Comparison of ENCODE assay signal across 1 cellular context in the genomic region with DNA sequence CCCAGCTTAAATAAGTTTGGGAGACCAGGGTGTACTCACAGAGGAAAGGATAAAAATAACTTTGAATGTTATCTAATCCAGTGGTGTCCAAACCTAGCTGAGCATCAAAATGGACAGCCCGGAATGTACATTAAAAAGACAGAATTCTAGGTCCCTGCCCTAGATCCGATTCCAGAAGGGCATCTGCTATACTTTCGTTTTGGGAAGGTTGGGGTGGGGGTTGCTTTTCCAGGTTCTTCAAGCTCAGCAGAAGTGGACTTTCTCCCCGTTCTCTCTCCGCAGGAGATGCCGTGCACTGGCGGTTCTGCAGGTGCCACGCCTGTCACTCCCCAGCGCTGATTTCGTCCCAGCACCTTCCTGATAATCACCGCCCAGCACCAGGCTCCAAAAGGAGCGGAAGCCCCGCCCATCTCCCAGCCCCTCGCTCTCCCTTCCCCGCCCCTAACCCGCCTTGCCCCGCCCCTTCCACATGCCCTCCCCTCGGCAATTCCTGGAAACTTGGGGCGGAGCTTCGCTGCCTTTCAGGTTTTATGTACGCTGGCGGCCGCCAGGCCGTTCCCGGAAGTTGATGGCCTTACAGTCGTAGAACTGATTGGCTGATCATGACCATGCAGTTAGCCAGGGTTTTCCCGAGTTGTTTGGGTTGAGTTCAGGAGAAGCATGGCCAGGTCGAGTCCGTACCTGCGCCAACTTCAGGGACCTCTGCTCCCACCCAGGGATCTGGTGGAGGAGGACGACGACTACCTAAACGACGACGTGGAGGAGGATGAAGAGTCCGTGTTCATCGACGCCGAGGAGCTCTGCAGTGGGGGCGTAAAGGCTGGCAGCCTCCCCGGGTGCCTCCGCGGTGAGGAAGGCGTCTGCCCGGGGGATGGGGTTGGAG.
TF ChIP-seq lines count a peak whose summit lies in the region.

A gene (plus strand): TSS at position 550 of the 883 bp plus-strand sequence. CDS start 111 bp downstream, at position 661.

TF ChIP-seq in WTC11, 78 proteins besides CTCF, POLR2A, EP300 and RAD21 (continued from another document and continues in another):
- TF ChIP-seq, protein P1, sequence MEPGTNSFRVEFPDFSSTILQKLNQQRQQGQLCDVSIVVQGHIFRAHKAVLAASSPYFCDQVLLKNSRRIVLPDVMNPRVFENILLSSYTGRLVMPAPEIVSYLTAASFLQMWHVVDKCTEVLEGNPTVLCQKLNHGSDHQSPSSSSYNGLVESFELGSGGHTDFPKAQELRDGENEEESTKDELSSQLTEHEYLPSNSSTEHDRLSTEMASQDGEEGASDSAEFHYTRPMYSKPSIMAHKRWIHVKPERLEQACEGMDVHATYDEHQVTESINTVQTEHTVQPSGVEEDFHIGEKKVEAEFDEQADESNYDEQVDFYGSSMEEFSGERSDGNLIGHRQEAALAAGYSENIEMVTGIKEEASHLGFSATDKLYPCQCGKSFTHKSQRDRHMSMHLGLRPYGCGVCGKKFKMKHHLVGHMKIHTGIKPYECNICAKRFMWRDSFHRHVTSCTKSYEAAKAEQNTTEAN (CRISPR knock-in tag; IDR thresholded peaks at IDR 0.05), result no peak
- TF ChIP-seq ZNF232 (CRISPR knock-in tag; IDR thresholded peaks at IDR 0.05) (no peak), ESRRA (CRISPR knock-in tag; IDR thresholded peaks at IDR 0.05; ENCODE audit: borderline replicate concordance) (no peak), JAZF1 (CRISPR knock-in tag; IDR thresholded peaks at IDR 0.05) (no peak), ZNF317 (CRISPR knock-in tag; IDR thresholded peaks at IDR 0.05; ENCODE audit: borderline replicate concordance, low read depth) (no peak), EMX1 (CRISPR knock-in tag; IDR thresholded peaks at IDR 0.05) (no peak), RELA (CRISPR knock-in tag; IDR thresholded peaks at IDR 0.05; ENCODE audit: borderline replicate concordance) (no peak), CREB1 (CRISPR knock-in tag; IDR thresholded peaks at IDR 0.05) (no peak), TEAD1 (CRISPR knock-in tag; IDR thresholded peaks at IDR 0.05) (peak; percentile 74; the same call in 1 of the 2 replicates), GTF2I (CRISPR knock-in tag; conservative IDR thresholded peaks at IDR 0.05) (no peak), GABPB1 (CRISPR knock-in tag; IDR thresholded peaks at IDR 0.05) (peak; percentile 40; the same call in 1 of the 2 replicates), ELF4 (CRISPR knock-in tag; IDR thresholded peaks at IDR 0.05; ENCODE audit: low read depth) (no peak), IRF2 (CRISPR knock-in tag; IDR thresholded peaks at IDR 0.05; ENCODE audit: borderline replicate concordance, low read depth) (no peak), NR3C1 (CRISPR knock-in tag; conservative IDR thresholded peaks at IDR 0.05; ENCODE audit: low read depth) (no peak), PRRX2 (CRISPR knock-in tag; IDR thresholded peaks at IDR 0.05) (no peak), ZBTB21 (CRISPR knock-in tag; IDR thresholded peaks at IDR 0.05; ENCODE audit: borderline replicate concordance) (no peak), MYBL2 (CRISPR knock-in tag; IDR thresholded peaks at IDR 0.05) (no peak), NFYB (CRISPR knock-in tag; conservative IDR thresholded peaks at IDR 0.05; ENCODE audit: low read depth) (no peak; the same call in 1 of the 2 replicates), OVOL2 (CRISPR knock-in tag; IDR thresholded peaks at IDR 0.05; ENCODE audit: borderline replicate concordance) (no peak), FOXJ3 (CRISPR knock-in tag; IDR thresholded peaks at IDR 0.05; ENCODE audit: borderline replicate concordance) (no peak), SMAD4 (CRISPR knock-in tag; IDR thresholded peaks at IDR 0.05) (peak; percentile 56; the same call in 1 of the 2 replicates), FOXP1 (CRISPR knock-in tag; IDR thresholded peaks at IDR 0.05; ENCODE audit: borderline replicate concordance) (peak; percentile 69; the same call in 1 of the 2 replicates), FOXK1 (CRISPR knock-in tag; IDR thresholded peaks at IDR 0.05) (peak; percentile 60), ZNF423 (CRISPR knock-in tag; IDR thresholded peaks at IDR 0.05) (no peak), SMAD3 (CRISPR knock-in tag; IDR thresholded peaks at IDR 0.05; ENCODE audit: borderline replicate concordance) (no peak)
- TF ChIP-seq, protein P2, sequence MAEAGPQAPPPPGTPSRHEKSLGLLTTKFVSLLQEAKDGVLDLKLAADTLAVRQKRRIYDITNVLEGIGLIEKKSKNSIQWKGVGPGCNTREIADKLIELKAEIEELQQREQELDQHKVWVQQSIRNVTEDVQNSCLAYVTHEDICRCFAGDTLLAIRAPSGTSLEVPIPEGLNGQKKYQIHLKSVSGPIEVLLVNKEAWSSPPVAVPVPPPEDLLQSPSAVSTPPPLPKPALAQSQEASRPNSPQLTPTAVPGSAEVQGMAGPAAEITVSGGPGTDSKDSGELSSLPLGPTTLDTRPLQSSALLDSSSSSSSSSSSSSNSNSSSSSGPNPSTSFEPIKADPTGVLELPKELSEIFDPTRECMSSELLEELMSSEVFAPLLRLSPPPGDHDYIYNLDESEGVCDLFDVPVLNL (CRISPR knock-in tag; IDR thresholded peaks at IDR 0.05; ENCODE audit: borderline replicate concordance, low read depth), result no peak
- TF ChIP-seq, protein P3, sequence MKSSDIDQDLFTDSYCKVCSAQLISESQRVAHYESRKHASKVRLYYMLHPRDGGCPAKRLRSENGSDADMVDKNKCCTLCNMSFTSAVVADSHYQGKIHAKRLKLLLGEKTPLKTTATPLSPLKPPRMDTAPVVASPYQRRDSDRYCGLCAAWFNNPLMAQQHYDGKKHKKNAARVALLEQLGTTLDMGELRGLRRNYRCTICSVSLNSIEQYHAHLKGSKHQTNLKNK (CRISPR knock-in tag; IDR thresholded peaks at IDR 0.05), result no peak
- TF ChIP-seq, protein P4, sequence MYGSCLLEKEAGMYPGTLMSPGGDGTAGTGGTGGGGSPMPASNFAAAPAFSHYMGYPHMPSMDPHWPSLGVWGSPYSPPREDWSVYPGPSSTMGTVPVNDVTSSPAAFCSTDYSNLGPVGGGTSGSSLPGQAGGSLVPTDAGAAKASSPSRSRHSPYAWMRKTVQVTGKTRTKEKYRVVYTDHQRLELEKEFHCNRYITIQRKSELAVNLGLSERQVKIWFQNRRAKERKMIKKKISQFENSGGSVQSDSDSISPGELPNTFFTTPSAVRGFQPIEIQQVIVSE (CRISPR knock-in tag; IDR thresholded peaks at IDR 0.05; ENCODE audit: borderline replicate concordance), result no peak
- TF ChIP-seq, protein P5, sequence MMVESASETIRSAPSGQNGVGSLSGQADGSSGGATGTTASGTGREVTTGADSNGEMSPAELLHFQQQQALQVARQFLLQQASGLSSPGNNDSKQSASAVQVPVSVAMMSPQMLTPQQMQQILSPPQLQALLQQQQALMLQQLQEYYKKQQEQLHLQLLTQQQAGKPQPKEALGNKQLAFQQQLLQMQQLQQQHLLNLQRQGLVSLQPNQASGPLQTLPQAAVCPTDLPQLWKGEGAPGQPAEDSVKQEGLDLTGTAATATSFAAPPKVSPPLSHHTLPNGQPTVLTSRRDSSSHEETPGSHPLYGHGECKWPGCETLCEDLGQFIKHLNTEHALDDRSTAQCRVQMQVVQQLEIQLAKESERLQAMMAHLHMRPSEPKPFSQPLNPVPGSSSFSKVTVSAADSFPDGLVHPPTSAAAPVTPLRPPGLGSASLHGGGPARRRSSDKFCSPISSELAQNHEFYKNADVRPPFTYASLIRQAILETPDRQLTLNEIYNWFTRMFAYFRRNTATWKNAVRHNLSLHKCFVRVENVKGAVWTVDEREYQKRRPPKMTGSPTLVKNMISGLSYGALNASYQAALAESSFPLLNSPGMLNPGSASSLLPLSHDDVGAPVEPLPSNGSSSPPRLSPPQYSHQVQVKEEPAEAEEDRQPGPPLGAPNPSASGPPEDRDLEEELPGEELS (CRISPR knock-in tag; IDR thresholded peaks at IDR 0.05), result no peak
- TF ChIP-seq, protein P6, sequence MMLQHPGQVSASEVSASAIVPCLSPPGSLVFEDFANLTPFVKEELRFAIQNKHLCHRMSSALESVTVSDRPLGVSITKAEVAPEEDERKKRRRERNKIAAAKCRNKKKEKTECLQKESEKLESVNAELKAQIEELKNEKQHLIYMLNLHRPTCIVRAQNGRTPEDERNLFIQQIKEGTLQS (CRISPR knock-in tag; conservative IDR thresholded peaks at IDR 0.05), result no peak
- TF ChIP-seq, protein P7, sequence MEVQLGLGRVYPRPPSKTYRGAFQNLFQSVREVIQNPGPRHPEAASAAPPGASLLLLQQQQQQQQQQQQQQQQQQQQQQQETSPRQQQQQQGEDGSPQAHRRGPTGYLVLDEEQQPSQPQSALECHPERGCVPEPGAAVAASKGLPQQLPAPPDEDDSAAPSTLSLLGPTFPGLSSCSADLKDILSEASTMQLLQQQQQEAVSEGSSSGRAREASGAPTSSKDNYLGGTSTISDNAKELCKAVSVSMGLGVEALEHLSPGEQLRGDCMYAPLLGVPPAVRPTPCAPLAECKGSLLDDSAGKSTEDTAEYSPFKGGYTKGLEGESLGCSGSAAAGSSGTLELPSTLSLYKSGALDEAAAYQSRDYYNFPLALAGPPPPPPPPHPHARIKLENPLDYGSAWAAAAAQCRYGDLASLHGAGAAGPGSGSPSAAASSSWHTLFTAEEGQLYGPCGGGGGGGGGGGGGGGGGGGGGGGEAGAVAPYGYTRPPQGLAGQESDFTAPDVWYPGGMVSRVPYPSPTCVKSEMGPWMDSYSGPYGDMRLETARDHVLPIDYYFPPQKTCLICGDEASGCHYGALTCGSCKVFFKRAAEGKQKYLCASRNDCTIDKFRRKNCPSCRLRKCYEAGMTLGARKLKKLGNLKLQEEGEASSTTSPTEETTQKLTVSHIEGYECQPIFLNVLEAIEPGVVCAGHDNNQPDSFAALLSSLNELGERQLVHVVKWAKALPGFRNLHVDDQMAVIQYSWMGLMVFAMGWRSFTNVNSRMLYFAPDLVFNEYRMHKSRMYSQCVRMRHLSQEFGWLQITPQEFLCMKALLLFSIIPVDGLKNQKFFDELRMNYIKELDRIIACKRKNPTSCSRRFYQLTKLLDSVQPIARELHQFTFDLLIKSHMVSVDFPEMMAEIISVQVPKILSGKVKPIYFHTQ (CRISPR knock-in tag; IDR thresholded peaks at IDR 0.05), result no peak
- TF ChIP-seq, protein P8, sequence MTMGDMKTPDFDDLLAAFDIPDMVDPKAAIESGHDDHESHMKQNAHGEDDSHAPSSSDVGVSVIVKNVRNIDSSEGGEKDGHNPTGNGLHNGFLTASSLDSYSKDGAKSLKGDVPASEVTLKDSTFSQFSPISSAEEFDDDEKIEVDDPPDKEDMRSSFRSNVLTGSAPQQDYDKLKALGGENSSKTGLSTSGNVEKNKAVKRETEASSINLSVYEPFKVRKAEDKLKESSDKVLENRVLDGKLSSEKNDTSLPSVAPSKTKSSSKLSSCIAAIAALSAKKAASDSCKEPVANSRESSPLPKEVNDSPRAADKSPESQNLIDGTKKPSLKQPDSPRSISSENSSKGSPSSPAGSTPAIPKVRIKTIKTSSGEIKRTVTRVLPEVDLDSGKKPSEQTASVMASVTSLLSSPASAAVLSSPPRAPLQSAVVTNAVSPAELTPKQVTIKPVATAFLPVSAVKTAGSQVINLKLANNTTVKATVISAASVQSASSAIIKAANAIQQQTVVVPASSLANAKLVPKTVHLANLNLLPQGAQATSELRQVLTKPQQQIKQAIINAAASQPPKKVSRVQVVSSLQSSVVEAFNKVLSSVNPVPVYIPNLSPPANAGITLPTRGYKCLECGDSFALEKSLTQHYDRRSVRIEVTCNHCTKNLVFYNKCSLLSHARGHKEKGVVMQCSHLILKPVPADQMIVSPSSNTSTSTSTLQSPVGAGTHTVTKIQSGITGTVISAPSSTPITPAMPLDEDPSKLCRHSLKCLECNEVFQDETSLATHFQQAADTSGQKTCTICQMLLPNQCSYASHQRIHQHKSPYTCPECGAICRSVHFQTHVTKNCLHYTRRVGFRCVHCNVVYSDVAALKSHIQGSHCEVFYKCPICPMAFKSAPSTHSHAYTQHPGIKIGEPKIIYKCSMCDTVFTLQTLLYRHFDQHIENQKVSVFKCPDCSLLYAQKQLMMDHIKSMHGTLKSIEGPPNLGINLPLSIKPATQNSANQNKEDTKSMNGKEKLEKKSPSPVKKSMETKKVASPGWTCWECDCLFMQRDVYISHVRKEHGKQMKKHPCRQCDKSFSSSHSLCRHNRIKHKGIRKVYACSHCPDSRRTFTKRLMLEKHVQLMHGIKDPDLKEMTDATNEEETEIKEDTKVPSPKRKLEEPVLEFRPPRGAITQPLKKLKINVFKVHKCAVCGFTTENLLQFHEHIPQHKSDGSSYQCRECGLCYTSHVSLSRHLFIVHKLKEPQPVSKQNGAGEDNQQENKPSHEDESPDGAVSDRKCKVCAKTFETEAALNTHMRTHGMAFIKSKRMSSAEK (CRISPR knock-in tag; IDR thresholded peaks at IDR 0.05; ENCODE audit: borderline replicate concordance), result no peak
- TF ChIP-seq, protein P9, sequence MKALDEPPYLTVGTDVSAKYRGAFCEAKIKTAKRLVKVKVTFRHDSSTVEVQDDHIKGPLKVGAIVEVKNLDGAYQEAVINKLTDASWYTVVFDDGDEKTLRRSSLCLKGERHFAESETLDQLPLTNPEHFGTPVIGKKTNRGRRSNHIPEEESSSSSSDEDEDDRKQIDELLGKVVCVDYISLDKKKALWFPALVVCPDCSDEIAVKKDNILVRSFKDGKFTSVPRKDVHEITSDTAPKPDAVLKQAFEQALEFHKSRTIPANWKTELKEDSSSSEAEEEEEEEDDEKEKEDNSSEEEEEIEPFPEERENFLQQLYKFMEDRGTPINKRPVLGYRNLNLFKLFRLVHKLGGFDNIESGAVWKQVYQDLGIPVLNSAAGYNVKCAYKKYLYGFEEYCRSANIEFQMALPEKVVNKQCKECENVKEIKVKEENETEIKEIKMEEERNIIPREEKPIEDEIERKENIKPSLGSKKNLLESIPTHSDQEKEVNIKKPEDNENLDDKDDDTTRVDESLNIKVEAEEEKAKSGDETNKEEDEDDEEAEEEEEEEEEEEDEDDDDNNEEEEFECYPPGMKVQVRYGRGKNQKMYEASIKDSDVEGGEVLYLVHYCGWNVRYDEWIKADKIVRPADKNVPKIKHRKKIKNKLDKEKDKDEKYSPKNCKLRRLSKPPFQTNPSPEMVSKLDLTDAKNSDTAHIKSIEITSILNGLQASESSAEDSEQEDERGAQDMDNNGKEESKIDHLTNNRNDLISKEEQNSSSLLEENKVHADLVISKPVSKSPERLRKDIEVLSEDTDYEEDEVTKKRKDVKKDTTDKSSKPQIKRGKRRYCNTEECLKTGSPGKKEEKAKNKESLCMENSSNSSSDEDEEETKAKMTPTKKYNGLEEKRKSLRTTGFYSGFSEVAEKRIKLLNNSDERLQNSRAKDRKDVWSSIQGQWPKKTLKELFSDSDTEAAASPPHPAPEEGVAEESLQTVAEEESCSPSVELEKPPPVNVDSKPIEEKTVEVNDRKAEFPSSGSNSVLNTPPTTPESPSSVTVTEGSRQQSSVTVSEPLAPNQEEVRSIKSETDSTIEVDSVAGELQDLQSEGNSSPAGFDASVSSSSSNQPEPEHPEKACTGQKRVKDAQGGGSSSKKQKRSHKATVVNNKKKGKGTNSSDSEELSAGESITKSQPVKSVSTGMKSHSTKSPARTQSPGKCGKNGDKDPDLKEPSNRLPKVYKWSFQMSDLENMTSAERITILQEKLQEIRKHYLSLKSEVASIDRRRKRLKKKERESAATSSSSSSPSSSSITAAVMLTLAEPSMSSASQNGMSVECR (CRISPR knock-in tag; IDR thresholded peaks at IDR 0.05; ENCODE audit: borderline replicate concordance), result peak; percentile 63; the same call in 1 of the 2 replicates
- TF ChIP-seq, protein P10, sequence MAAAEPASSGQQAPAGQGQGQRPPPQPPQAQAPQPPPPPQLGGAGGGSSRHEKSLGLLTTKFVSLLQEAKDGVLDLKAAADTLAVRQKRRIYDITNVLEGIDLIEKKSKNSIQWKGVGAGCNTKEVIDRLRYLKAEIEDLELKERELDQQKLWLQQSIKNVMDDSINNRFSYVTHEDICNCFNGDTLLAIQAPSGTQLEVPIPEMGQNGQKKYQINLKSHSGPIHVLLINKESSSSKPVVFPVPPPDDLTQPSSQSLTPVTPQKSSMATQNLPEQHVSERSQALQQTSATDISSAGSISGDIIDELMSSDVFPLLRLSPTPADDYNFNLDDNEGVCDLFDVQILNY (CRISPR knock-in tag; IDR thresholded peaks at IDR 0.05), result no peak
